1 cellular context compared by ENCODE assay signal in the genomic region with DNA sequence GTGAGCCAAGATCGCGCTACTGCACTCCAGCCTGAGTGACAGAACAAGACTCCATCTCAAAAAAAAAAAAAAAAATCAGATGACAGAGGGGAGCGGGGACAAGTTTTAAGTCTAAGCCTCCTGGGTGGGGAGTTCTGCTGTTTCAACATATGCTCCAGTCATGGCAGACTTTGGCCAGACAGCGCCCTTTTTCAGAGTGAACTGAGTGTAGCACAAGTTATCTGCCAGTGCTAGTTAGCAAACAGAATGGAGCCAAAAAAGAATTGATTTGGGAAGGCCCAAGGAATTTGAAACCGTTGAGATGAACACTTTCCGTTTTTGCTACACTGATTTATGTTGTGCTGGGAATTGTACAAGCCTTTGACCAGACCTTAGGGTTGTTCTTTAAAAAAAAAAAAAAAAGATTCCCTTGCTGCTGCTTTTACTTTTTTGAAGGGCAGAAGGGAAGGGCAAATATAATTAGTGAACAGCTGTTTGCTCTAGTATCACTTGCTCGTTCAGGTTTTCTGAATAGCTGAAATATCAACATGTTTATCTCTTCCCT.
TF ChIP-seq lines count a peak whose summit lies in the region.

No MANE protein-coding gene starts in this region.

TF ChIP-seq in HepG2, 621 proteins besides CTCF, POLR2A, EP300 and RAD21 (continued from another document and continues in another):
- no peak for TF ChIP-seq U2AF1 (optimal IDR thresholded peaks at IDR 0.05; ENCODE audit: low read depth, low read length)
- TF ChIP-seq EEA1 (CRISPR knock-in tag; IDR thresholded peaks at IDR 0.05; ENCODE audit: borderline replicate concordance) = no peak
- no peak for TF ChIP-seq ATM (IDR thresholded peaks at IDR 0.05; ENCODE audit: borderline replicate concordance)
- TF ChIP-seq SRF (IDR thresholded peaks at IDR 0.05; ENCODE audit: low read depth, low read length) = no peak
- TF ChIP-seq ZNF775 (CRISPR knock-in tag; IDR thresholded peaks at IDR 0.05; ENCODE audit: borderline replicate concordance) = no peak
- TF ChIP-seq ZNF329 (CRISPR knock-in tag; IDR thresholded peaks at IDR 0.05; ENCODE audit: low read depth) = no peak
- TF ChIP-seq PAWR (CRISPR knock-in tag; IDR thresholded peaks at IDR 0.05; ENCODE audit: borderline replicate concordance) = no peak
- TF ChIP-seq SRY (CRISPR knock-in tag; IDR thresholded peaks at IDR 0.05) = no peak
- TF ChIP-seq RELA (CRISPR knock-in tag; IDR thresholded peaks at IDR 0.05) = no peak
- no peak for TF ChIP-seq MTF2 (CRISPR knock-in tag; IDR thresholded peaks at IDR 0.05; ENCODE audit: borderline replicate concordance)
- TF ChIP-seq FOXJ3 (CRISPR knock-in tag; IDR thresholded peaks at IDR 0.05; ENCODE audit: borderline replicate concordance) = no peak; the same call in 1 of the 2 replicates
- no peak for TF ChIP-seq ZSCAN21 (CRISPR knock-in tag; IDR thresholded peaks at IDR 0.05; ENCODE audit: borderline replicate concordance)
- TF ChIP-seq, protein P1, sequence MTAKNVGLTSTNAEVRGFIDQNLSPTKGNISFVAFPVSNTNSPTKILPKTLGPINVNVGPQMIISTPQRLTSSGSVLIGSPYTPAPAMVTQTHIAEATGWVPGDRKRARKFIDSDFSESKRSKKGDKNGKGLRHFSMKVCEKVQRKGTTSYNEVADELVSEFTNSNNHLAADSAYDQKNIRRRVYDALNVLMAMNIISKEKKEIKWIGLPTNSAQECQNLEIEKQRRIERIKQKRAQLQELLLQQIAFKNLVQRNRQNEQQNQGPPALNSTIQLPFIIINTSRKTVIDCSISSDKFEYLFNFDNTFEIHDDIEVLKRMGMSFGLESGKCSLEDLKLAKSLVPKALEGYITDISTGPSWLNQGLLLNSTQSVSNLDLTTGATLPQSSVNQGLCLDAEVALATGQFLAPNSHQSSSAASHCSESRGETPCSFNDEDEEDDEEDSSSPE (CRISPR knock-in tag; IDR thresholded peaks at IDR 0.05) = no peak
- no peak for TF ChIP-seq KDM6A (CRISPR knock-in tag; IDR thresholded peaks at IDR 0.05; ENCODE audit: low read depth)
- TF ChIP-seq NR2F1 (CRISPR knock-in tag; IDR thresholded peaks at IDR 0.05) = no peak
- no peak for TF ChIP-seq TGIF2 (CRISPR knock-in tag; IDR thresholded peaks at IDR 0.05)
- no peak for TF ChIP-seq EZH2 (conservative IDR thresholded peaks at IDR 0.05; ENCODE audit: low read depth, low read length)
- no peak for TF ChIP-seq HNRNPH1 (optimal IDR thresholded peaks at IDR 0.05; ENCODE audit: low read depth, low read length)
- no peak for TF ChIP-seq GATA4 (IDR thresholded peaks at IDR 0.05; ENCODE audit: borderline replicate concordance, low read depth)
- no peak for TF ChIP-seq ZNF703 (CRISPR knock-in tag; IDR thresholded peaks at IDR 0.05; ENCODE audit: borderline replicate concordance)
- TF ChIP-seq SATB2 (CRISPR knock-in tag; IDR thresholded peaks at IDR 0.05) = no peak
- no peak for TF ChIP-seq ZNF607 (CRISPR knock-in tag; IDR thresholded peaks at IDR 0.05; ENCODE audit: borderline replicate concordance)
- TF ChIP-seq ZMAT3 (CRISPR knock-in tag; conservative IDR thresholded peaks at IDR 0.05) = no peak
- no peak for TF ChIP-seq ZNF317 (CRISPR knock-in tag; IDR thresholded peaks at IDR 0.05)
- no peak for TF ChIP-seq ZNF558 (CRISPR knock-in tag; IDR thresholded peaks at IDR 0.05; ENCODE audit: borderline replicate concordance)
- TF ChIP-seq FOXA3 (CRISPR knock-in tag; IDR thresholded peaks at IDR 0.05) = peak; percentile 23; the same call in 1 of the 2 replicates
- TF ChIP-seq AGO1 (IDR thresholded peaks at IDR 0.05; ENCODE audit: low read depth, low read length, poor library complexity, severe bottlenecking) = no peak
- TF ChIP-seq ZNF367 (CRISPR knock-in tag; IDR thresholded peaks at IDR 0.05; ENCODE audit: borderline replicate concordance) = no peak
- TF ChIP-seq ZNF672 (CRISPR knock-in tag; IDR thresholded peaks at IDR 0.05) = no peak
- TF ChIP-seq, protein P2, sequence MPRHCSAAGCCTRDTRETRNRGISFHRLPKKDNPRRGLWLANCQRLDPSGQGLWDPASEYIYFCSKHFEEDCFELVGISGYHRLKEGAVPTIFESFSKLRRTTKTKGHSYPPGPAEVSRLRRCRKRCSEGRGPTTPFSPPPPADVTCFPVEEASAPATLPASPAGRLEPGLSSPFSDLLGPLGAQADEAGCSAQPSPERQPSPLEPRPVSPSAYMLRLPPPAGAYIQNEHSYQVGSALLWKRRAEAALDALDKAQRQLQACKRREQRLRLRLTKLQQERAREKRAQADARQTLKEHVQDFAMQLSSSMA (CRISPR knock-in tag; IDR thresholded peaks at IDR 0.05) = no peak
- TF ChIP-seq, protein P3, sequence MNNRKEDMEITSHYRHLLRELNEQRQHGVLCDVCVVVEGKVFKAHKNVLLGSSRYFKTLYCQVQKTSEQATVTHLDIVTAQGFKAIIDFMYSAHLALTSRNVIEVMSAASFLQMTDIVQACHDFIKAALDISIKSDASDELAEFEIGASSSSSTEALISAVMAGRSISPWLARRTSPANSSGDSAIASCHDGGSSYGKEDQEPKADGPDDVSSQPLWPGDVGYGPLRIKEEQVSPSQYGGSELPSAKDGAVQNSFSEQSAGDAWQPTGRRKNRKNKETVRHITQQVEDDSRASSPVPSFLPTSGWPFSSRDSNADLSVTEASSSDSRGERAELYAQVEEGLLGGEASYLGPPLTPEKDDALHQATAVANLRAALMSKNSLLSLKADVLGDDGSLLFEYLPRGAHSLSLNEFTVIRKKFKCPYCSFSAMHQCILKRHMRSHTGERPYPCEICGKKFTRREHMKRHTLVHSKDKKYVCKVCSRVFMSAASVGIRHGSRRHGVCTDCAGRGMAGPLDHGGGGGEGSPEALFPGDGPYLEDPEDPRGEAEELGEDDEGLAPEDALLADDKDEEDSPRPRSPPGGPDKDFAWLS (CRISPR knock-in tag; IDR thresholded peaks at IDR 0.05; ENCODE audit: borderline replicate concordance) = no peak
- TF ChIP-seq MAZ (IDR thresholded peaks at IDR 0.05; ENCODE audit: borderline replicate concordance, low read depth, low read length) = no peak
- no peak for TF ChIP-seq MAZ (CRISPR knock-in tag; IDR thresholded peaks at IDR 0.05; ENCODE audit: low read depth)
- 0 out of 2 replicates have a peak, but pooled peaks have one; percentile 19 for TF ChIP-seq KAT8 (CRISPR knock-in tag; IDR thresholded peaks at IDR 0.05)
- no peak for TF ChIP-seq SETDB1 (CRISPR knock-in tag; IDR thresholded peaks at IDR 0.05; ENCODE audit: borderline replicate concordance)
- TF ChIP-seq, protein P4, sequence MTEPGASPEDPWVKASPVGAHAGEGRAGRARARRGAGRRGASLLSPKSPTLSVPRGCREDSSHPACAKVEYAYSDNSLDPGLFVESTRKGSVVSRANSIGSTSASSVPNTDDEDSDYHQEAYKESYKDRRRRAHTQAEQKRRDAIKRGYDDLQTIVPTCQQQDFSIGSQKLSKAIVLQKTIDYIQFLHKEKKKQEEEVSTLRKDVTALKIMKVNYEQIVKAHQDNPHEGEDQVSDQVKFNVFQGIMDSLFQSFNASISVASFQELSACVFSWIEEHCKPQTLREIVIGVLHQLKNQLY (CRISPR knock-in tag; IDR thresholded peaks at IDR 0.05) = no peak
- TF ChIP-seq, protein P5, sequence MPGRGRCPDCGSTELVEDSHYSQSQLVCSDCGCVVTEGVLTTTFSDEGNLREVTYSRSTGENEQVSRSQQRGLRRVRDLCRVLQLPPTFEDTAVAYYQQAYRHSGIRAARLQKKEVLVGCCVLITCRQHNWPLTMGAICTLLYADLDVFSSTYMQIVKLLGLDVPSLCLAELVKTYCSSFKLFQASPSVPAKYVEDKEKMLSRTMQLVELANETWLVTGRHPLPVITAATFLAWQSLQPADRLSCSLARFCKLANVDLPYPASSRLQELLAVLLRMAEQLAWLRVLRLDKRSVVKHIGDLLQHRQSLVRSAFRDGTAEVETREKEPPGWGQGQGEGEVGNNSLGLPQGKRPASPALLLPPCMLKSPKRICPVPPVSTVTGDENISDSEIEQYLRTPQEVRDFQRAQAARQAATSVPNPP (CRISPR knock-in tag; IDR thresholded peaks at IDR 0.05) = no peak
- no peak for TF ChIP-seq ATAD3A (CRISPR knock-in tag; IDR thresholded peaks at IDR 0.05)
- TF ChIP-seq ZNF616 (CRISPR knock-in tag; IDR thresholded peaks at IDR 0.05; ENCODE audit: low read depth) = no peak
- TF ChIP-seq, protein P6, sequence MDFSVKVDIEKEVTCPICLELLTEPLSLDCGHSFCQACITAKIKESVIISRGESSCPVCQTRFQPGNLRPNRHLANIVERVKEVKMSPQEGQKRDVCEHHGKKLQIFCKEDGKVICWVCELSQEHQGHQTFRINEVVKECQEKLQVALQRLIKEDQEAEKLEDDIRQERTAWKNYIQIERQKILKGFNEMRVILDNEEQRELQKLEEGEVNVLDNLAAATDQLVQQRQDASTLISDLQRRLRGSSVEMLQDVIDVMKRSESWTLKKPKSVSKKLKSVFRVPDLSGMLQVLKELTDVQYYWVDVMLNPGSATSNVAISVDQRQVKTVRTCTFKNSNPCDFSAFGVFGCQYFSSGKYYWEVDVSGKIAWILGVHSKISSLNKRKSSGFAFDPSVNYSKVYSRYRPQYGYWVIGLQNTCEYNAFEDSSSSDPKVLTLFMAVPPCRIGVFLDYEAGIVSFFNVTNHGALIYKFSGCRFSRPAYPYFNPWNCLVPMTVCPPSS (IDR thresholded peaks at IDR 0.05) = no peak
- TF ChIP-seq ZNF253 (CRISPR knock-in tag; IDR thresholded peaks at IDR 0.05; ENCODE audit: borderline replicate concordance) = no peak
- peak; percentile 47; the same call in 1 of the 2 replicates for TF ChIP-seq NCOA2 (CRISPR knock-in tag; IDR thresholded peaks at IDR 0.05)
- no peak for TF ChIP-seq ZNF207 (IDR thresholded peaks at IDR 0.05; ENCODE audit: borderline replicate concordance)
- no peak for TF ChIP-seq ZNF124 (CRISPR knock-in tag; IDR thresholded peaks at IDR 0.05)
- no peak for TF ChIP-seq ZNF3 (CRISPR knock-in tag; IDR thresholded peaks at IDR 0.05)
- TF ChIP-seq NCOR1 (IDR thresholded peaks at IDR 0.05; ENCODE audit: borderline replicate concordance, low read length) = peak; percentile 70; the same call in 1 of the 2 replicates
- no peak for TF ChIP-seq HOXD1 (CRISPR knock-in tag; IDR thresholded peaks at IDR 0.05)
- TF ChIP-seq ZNF766 (CRISPR knock-in tag; IDR thresholded peaks at IDR 0.05; ENCODE audit: borderline replicate concordance) = no peak
- no peak for TF ChIP-seq MAF1 (CRISPR knock-in tag; IDR thresholded peaks at IDR 0.05; ENCODE audit: borderline replicate concordance)
- TF ChIP-seq ZNF263 (CRISPR knock-in tag; IDR thresholded peaks at IDR 0.05) = no peak
- TF ChIP-seq GFI1 (CRISPR knock-in tag; IDR thresholded peaks at IDR 0.05; ENCODE audit: borderline replicate concordance) = peak; percentile 91
- TF ChIP-seq, protein P7, sequence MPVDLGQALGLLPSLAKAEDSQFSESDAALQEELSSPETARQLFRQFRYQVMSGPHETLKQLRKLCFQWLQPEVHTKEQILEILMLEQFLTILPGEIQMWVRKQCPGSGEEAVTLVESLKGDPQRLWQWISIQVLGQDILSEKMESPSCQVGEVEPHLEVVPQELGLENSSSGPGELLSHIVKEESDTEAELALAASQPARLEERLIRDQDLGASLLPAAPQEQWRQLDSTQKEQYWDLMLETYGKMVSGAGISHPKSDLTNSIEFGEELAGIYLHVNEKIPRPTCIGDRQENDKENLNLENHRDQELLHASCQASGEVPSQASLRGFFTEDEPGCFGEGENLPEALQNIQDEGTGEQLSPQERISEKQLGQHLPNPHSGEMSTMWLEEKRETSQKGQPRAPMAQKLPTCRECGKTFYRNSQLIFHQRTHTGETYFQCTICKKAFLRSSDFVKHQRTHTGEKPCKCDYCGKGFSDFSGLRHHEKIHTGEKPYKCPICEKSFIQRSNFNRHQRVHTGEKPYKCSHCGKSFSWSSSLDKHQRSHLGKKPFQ (CRISPR knock-in tag; IDR thresholded peaks at IDR 0.05; ENCODE audit: insufficient replicate concordance) = no peak
- TF ChIP-seq, protein P8, sequence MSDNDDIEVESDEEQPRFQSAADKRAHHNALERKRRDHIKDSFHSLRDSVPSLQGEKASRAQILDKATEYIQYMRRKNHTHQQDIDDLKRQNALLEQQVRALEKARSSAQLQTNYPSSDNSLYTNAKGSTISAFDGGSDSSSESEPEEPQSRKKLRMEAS (IDR thresholded peaks at IDR 0.05) = 0 out of 2 replicates have a peak, but pooled peaks have one; percentile 26
- TF ChIP-seq, protein P9, sequence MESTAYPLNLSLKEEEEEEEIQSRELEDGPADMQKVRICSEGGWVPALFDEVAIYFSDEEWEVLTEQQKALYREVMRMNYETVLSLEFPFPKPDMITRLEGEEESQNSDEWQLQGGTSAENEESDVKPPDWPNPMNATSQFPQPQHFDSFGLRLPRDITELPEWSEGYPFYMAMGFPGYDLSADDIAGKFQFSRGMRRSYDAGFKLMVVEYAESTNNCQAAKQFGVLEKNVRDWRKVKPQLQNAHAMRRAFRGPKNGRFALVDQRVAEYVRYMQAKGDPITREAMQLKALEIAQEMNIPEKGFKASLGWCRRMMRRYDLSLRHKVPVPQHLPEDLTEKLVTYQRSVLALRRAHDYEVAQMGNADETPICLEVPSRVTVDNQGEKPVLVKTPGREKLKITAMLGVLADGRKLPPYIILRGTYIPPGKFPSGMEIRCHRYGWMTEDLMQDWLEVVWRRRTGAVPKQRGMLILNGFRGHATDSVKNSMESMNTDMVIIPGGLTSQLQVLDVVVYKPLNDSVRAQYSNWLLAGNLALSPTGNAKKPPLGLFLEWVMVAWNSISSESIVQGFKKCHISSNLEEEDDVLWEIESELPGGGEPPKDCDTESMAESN (CRISPR knock-in tag; conservative IDR thresholded peaks at IDR 0.05) = no peak
- no peak for TF ChIP-seq ZNF615 (CRISPR knock-in tag; IDR thresholded peaks at IDR 0.05; ENCODE audit: borderline replicate concordance)
- TF ChIP-seq ZNF296 (CRISPR knock-in tag; conservative IDR thresholded peaks at IDR 0.05) = no peak
- TF ChIP-seq, protein P10, sequence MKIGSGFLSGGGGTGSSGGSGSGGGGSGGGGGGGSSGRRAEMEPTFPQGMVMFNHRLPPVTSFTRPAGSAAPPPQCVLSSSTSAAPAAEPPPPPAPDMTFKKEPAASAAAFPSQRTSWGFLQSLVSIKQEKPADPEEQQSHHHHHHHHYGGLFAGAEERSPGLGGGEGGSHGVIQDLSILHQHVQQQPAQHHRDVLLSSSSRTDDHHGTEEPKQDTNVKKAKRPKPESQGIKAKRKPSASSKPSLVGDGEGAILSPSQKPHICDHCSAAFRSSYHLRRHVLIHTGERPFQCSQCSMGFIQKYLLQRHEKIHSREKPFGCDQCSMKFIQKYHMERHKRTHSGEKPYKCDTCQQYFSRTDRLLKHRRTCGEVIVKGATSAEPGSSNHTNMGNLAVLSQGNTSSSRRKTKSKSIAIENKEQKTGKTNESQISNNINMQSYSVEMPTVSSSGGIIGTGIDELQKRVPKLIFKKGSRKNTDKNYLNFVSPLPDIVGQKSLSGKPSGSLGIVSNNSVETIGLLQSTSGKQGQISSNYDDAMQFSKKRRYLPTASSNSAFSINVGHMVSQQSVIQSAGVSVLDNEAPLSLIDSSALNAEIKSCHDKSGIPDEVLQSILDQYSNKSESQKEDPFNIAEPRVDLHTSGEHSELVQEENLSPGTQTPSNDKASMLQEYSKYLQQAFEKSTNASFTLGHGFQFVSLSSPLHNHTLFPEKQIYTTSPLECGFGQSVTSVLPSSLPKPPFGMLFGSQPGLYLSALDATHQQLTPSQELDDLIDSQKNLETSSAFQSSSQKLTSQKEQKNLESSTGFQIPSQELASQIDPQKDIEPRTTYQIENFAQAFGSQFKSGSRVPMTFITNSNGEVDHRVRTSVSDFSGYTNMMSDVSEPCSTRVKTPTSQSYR (CRISPR knock-in tag; IDR thresholded peaks at IDR 0.05; ENCODE audit: borderline replicate concordance) = no peak
- no peak for TF ChIP-seq ZNF883 (CRISPR knock-in tag; IDR thresholded peaks at IDR 0.05; ENCODE audit: not compliant biosample characterization)
- TF ChIP-seq ZKSCAN5 (CRISPR knock-in tag; IDR thresholded peaks at IDR 0.05) = no peak
